In genomic region chr5:157686276-157686675, GRCh38 we compare ENCODE assay signal across 13 cellular contexts. TPM values are rescaled to one million over a fixed set of nuclear protein-coding genes. Genes with fewer than 3 reads are reported as not detected.
DNase-seq lines count a peak whose midpoint lies in the region; ATAC-seq and TF ChIP-seq lines count a peak whose summit lies in the region.
"Not testable (repeated sequence)": the region's sequence is repeated elsewhere in the genome, so short reads cannot be mapped to it uniquely, and the experiment has no call there.
"Had no signal": no experiment of that assay in that cellular context is flagged by ENCODE, and none has a peak within 500 bp of the region (broad histone marks: within the 10 kb centered on the region; RNA-seq: fewer than 3 reads in every experiment).

No MANE protein-coding gene starts in this region.

- peak; percentile 13 for DNase-seq in activated CD8-positive, alpha-beta memory T cell treated with anti-CD3 and anti-CD28 coated beads for 24 hours
- peak; percentile 75 for DNase-seq in esophagus muscularis mucosa (ENCODE audit: extremely low spot score)
- DNase-seq in left cardiac atrium; stimulated activated effector memory CD8-positive, alpha-beta T cell treated with anti-CD3 and anti-CD28 coated beads, Interleukin-12 subunit alpha, Interleukin-12 subunit beta, amount 100 ng/mL, for 72 hours (ENCODE audit: low spot score in 2 of 2): not testable (repeated sequence)
- DNase-seq in right cardiac atrium = peak in 1 of 3 donors; percentile 64

- H3K4me1 ChIP-seq in esophagus muscularis mucosa; right cardiac atrium (ENCODE audit: control insufficient read depth, insufficient read depth, low read length): not testable (repeated sequence)

- ATAC-seq in left cardiac atrium (peak; percentile 53 to 66), right cardiac atrium (peak; percentile 58 to 61)
- ATAC-seq in stimulated activated effector memory CD8-positive, alpha-beta T cell treated with anti-CD3 and anti-CD28 coated beads, Interleukin-12 subunit alpha, Interleukin-12 subunit beta, amount 100 ng/mL, for 72 hours = not testable (repeated sequence)

- H3K36me3 Mint-ChIP-seq in nephron (ENCODE audit: low read depth); stimulated activated effector memory CD8-positive, alpha-beta T cell treated with anti-CD3 and anti-CD28 coated beads, Interleukin-12 subunit alpha, Interleukin-12 subunit beta, amount 100 ng/mL, for 72 hours: not testable (repeated sequence)

- H3K4me1 Mint-ChIP-seq in nephron; stimulated activated effector memory CD8-positive, alpha-beta T cell treated with anti-CD3 and anti-CD28 coated beads, Interleukin-12 subunit alpha, Interleukin-12 subunit beta, amount 100 ng/mL, for 72 hours: not testable (repeated sequence)

- intact Hi-C loops in esophagus muscularis mucosa (cut with DNase I); left cardiac atrium (cut with DNase I); right cardiac atrium (cut with DNase I): not testable (repeated sequence)

- not testable (repeated sequence) for TF ChIP-seq POLR2A in esophagus muscularis mucosa (IDR thresholded peaks at IDR 0.05; ENCODE audit: low read depth)

- TF ChIP-seq CTCF in esophagus muscularis mucosa (IDR thresholded peaks at IDR 0.05); nephron (IDR thresholded peaks at IDR 0.05; ENCODE audit: unreplicated experiment in 3 of 3): not testable (repeated sequence)

- H3K9me3 Mint-ChIP-seq in nephron; stimulated activated effector memory CD8-positive, alpha-beta T cell treated with anti-CD3 and anti-CD28 coated beads, Interleukin-12 subunit alpha, Interleukin-12 subunit beta, amount 100 ng/mL, for 72 hours: not testable (repeated sequence)

- 90% methylated on average over 10 of the region's 10 CpGs for WGBS in esophagus muscularis mucosa
- WGBS in right cardiac atrium = 58% methylated on average over 10 of the region's 10 CpGs

- TF ChIP-seq EP300 in esophagus muscularis mucosa (IDR thresholded peaks at IDR 0.05) = not testable (repeated sequence)

- H3K4me3 ChIP-seq in esophagus muscularis mucosa; right cardiac atrium (ENCODE audit: low read length): not testable (repeated sequence)

- peak overlapping the region in 2 of 3 experiments; percentile 1 to 78 for H3K27ac Mint-ChIP-seq in nephron
- peak overlapping the region; percentile 53 for H3K27ac Mint-ChIP-seq in stimulated activated effector memory CD8-positive, alpha-beta T cell treated with anti-CD3 and anti-CD28 coated beads, Interleukin-12 subunit alpha, Interleukin-12 subunit beta, amount 100 ng/mL, for 72 hours

- not testable (repeated sequence) for H3K27me3 Mint-ChIP-seq in nephron (ENCODE audit: low read depth)

- not testable (repeated sequence) for H3K27me3 ChIP-seq in esophagus muscularis mucosa; right cardiac atrium (ENCODE audit: control insufficient read depth, insufficient read depth)

- H3K9me3 ChIP-seq in esophagus muscularis mucosa; right cardiac atrium (ENCODE audit: control insufficient read depth, low read length): not testable (repeated sequence)

- not testable (repeated sequence) for H3K4me3 Mint-ChIP-seq in nephron; stimulated activated effector memory CD8-positive, alpha-beta T cell treated with anti-CD3 and anti-CD28 coated beads, Interleukin-12 subunit alpha, Interleukin-12 subunit beta, amount 100 ng/mL, for 72 hours

- H3K36me3 ChIP-seq in esophagus muscularis mucosa = not testable (repeated sequence)

- not testable (repeated sequence) for H3K27ac ChIP-seq in esophagus muscularis mucosa (replicated peaks in 1 of 4)
- H3K27ac ChIP-seq in right cardiac atrium (ENCODE audit: low read length) = peak overlapping the region; percentile 77

RNA-seq across cellular contexts. Expression of gene C5orf52, which starts 14.9 kb away (rescaled TPM):
- not detected for total RNA-seq in esophagus muscularis mucosa
- total RNA-seq in left cardiac atrium = not detected
- total RNA-seq in right cardiac atrium = not detected
- polyA plus RNA-seq in right cardiac atrium = not detected
- total RNA-seq: CD4-positive, CD25-positive, alpha-beta regulatory T cell; CD8-positive, alpha-beta memory T cell; G401; GM12878; H7; HFFc6; HT1080 had no signal
- polyA plus RNA-seq: CD4-positive, CD25-positive, alpha-beta regulatory T cell; CD8-positive, alpha-beta memory T cell; GM12878 had no signal

RNA-seq across cellular contexts. Expression of gene SOX30, which starts 34.0 kb away (rescaled TPM):
- total RNA-seq in esophagus muscularis mucosa (under 1 TPM in 2 of 4 donors, not detected in 2; 0.17 to 0.34 TPM), left cardiac atrium (under 1 TPM; 0.37 to 0.44 TPM), right cardiac atrium (under 1 TPM; 0.25 to 0.42 (median 0.35) TPM)
- 0.41 TPM for polyA plus RNA-seq in right cardiac atrium
- total RNA-seq: CD4-positive, CD25-positive, alpha-beta regulatory T cell; G401; HT1080 had no signal

RNA-seq across cellular contexts. Expression of gene THG1L, which starts 44.9 kb away (rescaled TPM):
- total RNA-seq in esophagus muscularis mucosa = 10 to 100 TPM; 14.1 to 22.7 (median 20.7) TPM
- total RNA-seq in left cardiac atrium = 1 to 10 TPM; 5.6 to 5.9 TPM
- 10 to 100 TPM in 1 of 4 donors, 1 to 10 TPM in 3; 6.3 to 11.6 (median 7.3) TPM for total RNA-seq in right cardiac atrium
- 5.4 TPM for polyA plus RNA-seq in right cardiac atrium

RNA-seq across cellular contexts. Expression of gene LSM11, which starts 57.2 kb away (rescaled TPM):
- total RNA-seq in esophagus muscularis mucosa (10 to 100 TPM; 22.4 to 53.7 (median 33.7) TPM), left cardiac atrium (1 to 10 TPM; 2.2 to 2.8 TPM), right cardiac atrium (1 to 10 TPM; 1.7 to 2.5 (median 1.9) TPM)
- polyA plus RNA-seq in right cardiac atrium = 0.84 TPM
